In the genomic region with DNA sequence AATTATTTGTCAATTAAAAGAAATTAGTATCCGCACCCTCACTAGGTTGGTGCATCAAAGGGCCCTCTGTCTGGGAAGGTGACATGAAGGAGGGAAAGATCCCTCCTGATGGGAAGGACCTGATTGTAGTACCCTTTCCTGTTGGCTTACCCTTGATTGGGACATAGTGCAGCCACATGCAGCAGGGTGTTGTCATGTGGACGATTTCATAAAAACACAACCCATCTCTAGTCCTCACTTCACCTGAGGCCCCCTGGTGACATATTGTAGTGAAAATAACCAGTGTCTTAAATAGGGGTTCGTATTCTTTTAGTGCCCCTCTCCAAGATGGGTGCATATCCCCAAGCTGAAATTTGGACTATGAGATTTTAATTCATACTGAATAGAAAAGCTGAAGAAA, we compare ENCODE assay signal across 37 cellular contexts.
"Had no signal": no experiment of that assay in that cellular context is flagged by ENCODE, and none has a peak within 500 bp of the region (broad histone marks: within the 10 kb centered on the region; RNA-seq: fewer than 3 reads in every experiment).

No MANE protein-coding gene starts in this region.

- DNase-seq: activated CD4-positive, alpha-beta memory T cell treated with anti-CD3 and anti-CD28 coated beads, Interleukin-2, amount 10 ng/mL, durations not matched to agents 7 days and 5 days; activated CD4-positive, alpha-beta T cell treated with anti-CD3 and anti-CD28 coated beads for 1 hour; activated CD4-positive, alpha-beta T cell treated with anti-CD3 and anti-CD28 coated beads for 48 hours; activated CD4-positive, CD25-positive, alpha-beta regulatory T cell; activated CD8-positive, alpha-beta memory T cell treated with anti-CD3 and anti-CD28 coated beads for 24 hours; activated CD8-positive, alpha-beta memory T cell treated with anti-CD3 and anti-CD28 coated beads, Interleukin-2, amount 10 ng/mL, durations not matched to agents 7 days and 5 days; activated CD8-positive, alpha-beta memory T cell treated with anti-CD3 and anti-CD28 coated beads, Interleukin-2, amount 50 U/mL, for 48 hours; activated effector memory CD4-positive, alpha-beta T cell treated with anti-CD3 and anti-CD28 coated beads, Interleukin-2, amount 50 U/mL, for 16 hours; activated naive CD4-positive, alpha-beta T cell; activated naive CD4-positive, alpha-beta T cell treated with anti-CD3 and anti-CD28 coated beads, Interleukin-2, amount 50 U/mL, for 16 hours; activated naive CD8-positive, alpha-beta T cell treated with anti-CD3 and anti-CD28 coated beads for 36 hours; activated T-cell treated with anti-CD3 and anti-CD28 coated beads, Interleukin-2, amount 50 U/mL, for 72 hours; amniotic stem cell; aorta; central memory CD4-positive, alpha-beta T cell; Karpas-422; MG63; NCI-H1092; NCI-H1417; NCI-H146; NCI-H187; NCI-H2029 treated with DMSO at 0.1 percent for 48 hours; NCI-H2171 treated with DMSO at 0.1 percent for 48 hours; NCI-H2227 treated with DMSO at 0.1 percent for 48 hours; NCI-H446; NCI-H524; NK-92 treated with Interleukin-12 subunit alpha and Interleukin-12 subunit beta, amount 100 ng/mL, for 24 hours; PC-3; Peyer's patch; SIG-M5; T1000; WERI-Rb-1 had no signal

- H3K27me3 ChIP-seq: brain microvascular endothelial cell, MG63, Peyer's patch had no signal

- H3K4me1 ChIP-seq: Peyer's patch had no signal

- H3K4me3 ChIP-seq: MG63, Peyer's patch had no signal

- ATAC-seq: activated T-cell treated with anti-CD3 and anti-CD28 coated beads, Interleukin-2, amount 50 U/mL, for 72 hours; activated T-helper 17 cell treated with anti-CD3 and anti-CD28 coated beads, Interleukin-2, amount 50 U/mL, for 72 hours; PC-3; Right ventricle myocardium inferior had no signal

- FAIRE-seq: colon had no signal

- H3K27ac ChIP-seq: Peyer's patch, RWPE1, WERI-Rb-1 had no signal

- H3K9me3 ChIP-seq: Peyer's patch had no signal

- H3K36me3 ChIP-seq: brain microvascular endothelial cell, MG63, Peyer's patch, WERI-Rb-1 had no signal
